1 cellular context compared by ENCODE assay signal in the genomic region with DNA sequence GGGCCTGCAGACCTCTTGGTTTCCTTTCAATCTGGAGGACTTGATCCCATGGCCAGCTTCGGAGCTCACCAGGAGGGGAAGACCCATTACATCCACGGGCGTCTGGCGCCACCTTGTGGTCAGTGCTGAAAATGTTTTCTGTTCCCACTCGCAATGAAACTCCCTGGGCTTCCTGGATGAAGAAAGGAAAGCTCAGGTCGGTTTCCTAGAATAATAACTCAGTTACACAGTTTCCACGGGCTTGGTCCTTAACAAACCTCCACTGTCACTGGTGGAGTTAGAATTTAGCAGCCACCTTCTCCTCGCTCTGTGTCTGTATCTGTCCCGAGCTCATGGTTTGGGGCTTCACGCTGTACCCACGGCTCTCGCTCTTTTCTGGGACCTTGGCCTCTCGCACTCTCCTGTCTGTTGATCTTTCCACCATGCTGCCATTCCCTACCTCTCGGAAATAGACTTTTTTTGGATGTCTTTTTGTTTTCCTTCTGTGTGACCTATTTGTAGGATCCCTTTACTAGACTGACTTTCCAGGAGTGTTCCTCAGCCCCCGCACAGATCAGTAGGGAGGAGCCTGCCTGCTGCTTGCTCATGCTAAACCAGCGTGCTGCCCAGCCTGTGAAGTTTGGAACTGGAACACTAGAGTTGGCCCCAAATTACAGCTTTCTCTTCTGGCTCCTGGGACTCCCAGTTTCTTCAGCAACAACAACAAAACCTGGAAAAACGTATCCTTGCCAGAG.
TF ChIP-seq lines count a peak whose summit lies in the region.

No MANE protein-coding gene starts in this region.

TF ChIP-seq in GM23338, 12 proteins besides CTCF, POLR2A, EP300 and RAD21 (continued from another document):
- TF ChIP-seq, protein P1, sequence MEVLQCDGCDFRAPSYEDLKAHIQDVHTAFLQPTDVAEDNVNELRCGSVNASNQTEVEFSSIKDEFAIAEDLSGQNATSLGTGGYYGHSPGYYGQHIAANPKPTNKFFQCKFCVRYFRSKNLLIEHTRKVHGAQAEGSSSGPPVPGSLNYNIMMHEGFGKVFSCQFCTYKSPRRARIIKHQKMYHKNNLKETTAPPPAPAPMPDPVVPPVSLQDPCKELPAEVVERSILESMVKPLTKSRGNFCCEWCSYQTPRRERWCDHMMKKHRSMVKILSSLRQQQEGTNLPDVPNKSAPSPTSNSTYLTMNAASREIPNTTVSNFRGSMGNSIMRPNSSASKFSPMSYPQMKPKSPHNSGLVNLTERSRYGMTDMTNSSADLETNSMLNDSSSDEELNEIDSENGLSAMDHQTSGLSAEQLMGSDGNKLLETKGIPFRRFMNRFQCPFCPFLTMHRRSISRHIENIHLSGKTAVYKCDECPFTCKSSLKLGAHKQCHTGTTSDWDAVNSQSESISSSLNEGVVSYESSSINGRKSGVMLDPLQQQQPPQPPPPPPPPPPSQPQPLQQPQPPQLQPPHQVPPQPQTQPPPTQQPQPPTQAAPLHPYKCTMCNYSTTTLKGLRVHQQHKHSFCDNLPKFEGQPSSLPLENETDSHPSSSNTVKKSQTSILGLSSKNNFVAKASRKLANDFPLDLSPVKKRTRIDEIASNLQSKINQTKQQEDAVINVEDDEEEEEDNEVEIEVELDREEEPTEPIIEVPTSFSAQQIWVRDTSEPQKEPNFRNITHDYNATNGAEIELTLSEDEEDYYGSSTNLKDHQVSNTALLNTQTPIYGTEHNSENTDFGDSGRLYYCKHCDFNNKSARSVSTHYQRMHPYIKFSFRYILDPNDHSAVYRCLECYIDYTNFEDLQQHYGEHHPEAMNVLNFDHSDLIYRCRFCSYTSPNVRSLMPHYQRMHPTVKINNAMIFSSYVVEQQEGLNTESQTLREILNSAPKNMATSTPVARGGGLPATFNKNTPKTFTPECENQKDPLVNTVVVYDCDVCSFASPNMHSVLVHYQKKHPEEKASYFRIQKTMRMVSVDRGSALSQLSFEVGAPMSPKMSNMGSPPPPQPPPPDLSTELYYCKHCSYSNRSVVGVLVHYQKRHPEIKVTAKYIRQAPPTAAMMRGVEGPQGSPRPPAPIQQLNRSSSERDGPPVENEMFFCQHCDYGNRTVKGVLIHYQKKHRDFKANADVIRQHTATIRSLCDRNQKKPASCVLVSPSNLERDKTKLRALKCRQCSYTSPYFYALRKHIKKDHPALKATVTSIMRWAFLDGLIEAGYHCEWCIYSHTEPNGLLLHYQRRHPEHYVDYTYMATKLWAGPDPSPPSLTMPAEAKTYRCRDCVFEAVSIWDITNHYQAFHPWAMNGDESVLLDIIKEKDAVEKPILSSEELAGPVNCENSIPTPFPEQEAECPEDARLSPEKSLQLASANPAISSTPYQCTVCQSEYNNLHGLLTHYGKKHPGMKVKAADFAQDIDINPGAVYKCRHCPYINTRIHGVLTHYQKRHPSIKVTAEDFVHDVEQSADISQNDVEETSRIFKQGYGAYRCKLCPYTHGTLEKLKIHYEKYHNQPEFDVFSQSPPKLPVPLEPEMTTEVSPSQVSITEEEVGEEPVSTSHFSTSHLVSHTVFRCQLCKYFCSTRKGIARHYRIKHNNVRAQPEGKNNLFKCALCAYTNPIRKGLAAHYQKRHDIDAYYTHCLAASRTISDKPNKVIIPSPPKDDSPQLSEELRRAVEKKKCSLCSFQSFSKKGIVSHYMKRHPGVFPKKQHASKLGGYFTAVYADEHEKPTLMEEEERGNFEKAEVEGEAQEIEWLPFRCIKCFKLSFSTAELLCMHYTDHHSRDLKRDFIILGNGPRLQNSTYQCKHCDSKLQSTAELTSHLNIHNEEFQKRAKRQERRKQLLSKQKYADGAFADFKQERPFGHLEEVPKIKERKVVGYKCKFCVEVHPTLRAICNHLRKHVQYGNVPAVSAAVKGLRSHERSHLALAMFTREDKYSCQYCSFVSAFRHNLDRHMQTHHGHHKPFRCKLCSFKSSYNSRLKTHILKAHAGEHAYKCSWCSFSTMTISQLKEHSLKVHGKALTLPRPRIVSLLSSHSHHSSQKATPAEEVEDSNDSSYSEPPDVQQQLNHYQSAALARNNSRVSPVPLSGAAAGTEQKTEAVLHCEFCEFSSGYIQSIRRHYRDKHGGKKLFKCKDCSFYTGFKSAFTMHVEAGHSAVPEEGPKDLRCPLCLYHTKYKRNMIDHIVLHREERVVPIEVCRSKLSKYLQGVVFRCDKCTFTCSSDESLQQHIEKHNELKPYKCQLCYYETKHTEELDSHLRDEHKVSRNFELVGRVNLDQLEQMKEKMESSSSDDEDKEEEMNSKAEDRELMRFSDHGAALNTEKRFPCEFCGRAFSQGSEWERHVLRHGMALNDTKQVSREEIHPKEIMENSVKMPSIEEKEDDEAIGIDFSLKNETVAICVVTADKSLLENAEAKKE (CRISPR knock-in tag; IDR thresholded peaks at IDR 0.05): no peak
- TF ChIP-seq CREB1 (CRISPR knock-in tag; IDR thresholded peaks at IDR 0.05; ENCODE audit: low read depth) (no peak), EZH2 (IDR thresholded peaks at IDR 0.05; ENCODE audit: low read depth, unreplicated experiment) (no peak), NANOG (IDR thresholded peaks at IDR 0.05; ENCODE audit: borderline replicate concordance) (no peak), ZNF114 (CRISPR knock-in tag; IDR thresholded peaks at IDR 0.05) (no peak)
- TF ChIP-seq, protein P2, sequence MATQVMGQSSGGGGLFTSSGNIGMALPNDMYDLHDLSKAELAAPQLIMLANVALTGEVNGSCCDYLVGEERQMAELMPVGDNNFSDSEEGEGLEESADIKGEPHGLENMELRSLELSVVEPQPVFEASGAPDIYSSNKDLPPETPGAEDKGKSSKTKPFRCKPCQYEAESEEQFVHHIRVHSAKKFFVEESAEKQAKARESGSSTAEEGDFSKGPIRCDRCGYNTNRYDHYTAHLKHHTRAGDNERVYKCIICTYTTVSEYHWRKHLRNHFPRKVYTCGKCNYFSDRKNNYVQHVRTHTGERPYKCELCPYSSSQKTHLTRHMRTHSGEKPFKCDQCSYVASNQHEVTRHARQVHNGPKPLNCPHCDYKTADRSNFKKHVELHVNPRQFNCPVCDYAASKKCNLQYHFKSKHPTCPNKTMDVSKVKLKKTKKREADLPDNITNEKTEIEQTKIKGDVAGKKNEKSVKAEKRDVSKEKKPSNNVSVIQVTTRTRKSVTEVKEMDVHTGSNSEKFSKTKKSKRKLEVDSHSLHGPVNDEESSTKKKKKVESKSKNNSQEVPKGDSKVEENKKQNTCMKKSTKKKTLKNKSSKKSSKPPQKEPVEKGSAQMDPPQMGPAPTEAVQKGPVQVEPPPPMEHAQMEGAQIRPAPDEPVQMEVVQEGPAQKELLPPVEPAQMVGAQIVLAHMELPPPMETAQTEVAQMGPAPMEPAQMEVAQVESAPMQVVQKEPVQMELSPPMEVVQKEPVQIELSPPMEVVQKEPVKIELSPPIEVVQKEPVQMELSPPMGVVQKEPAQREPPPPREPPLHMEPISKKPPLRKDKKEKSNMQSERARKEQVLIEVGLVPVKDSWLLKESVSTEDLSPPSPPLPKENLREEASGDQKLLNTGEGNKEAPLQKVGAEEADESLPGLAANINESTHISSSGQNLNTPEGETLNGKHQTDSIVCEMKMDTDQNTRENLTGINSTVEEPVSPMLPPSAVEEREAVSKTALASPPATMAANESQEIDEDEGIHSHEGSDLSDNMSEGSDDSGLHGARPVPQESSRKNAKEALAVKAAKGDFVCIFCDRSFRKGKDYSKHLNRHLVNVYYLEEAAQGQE (IDR thresholded peaks at IDR 0.05; ENCODE audit: unreplicated experiment): no peak
